In the genomic region with DNA sequence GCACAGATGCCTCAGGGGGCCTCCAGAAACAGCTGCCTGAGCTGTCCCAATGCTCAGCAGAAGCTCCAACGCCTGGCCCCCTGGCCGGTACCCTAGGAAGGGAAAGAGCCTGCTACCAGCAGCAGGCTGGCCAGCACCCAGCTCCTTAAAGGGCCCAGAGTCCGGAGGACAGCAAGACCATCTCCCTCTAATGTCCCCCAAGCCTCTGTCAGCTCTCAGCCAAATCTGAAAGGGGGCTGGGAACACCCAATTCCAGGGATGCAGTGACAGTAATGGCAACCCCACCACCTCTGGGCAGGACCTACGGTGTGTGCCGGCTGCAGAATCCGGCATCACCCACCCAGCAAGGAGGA, we compare ENCODE assay signal across 8 cellular contexts. TPM values are rescaled to one million over a fixed set of nuclear protein-coding genes. Genes with fewer than 3 reads are reported as not detected.
DNase-seq lines count a peak whose midpoint lies in the region; ATAC-seq, FAIRE-seq and TF ChIP-seq lines count a peak whose summit lies in the region.
"Had no signal": no experiment of that assay in that cellular context is flagged by ENCODE, and none has a peak within 500 bp of the region (broad histone marks: within the 10 kb centered on the region; RNA-seq: fewer than 3 reads in every experiment).

No MANE protein-coding gene starts in this region.

- dilution Hi-C loops in endothelial cell of umbilical vein (cut with MboI; ENCODE audit: extremely low pct_ligation_motif_present, low sequenced_read_pairs), result no loop called here

- 7 to 16% (median 8%) methylated on average over 5 to 6 of the region's 6 CpGs for WGBS in spleen, 5 donors

- TF ChIP-seq CTCF in RWPE1 (conservative IDR thresholded peaks at IDR 0.05; ENCODE audit: low read depth) (no peak), endothelial cell of umbilical vein (IDR thresholded peaks at IDR 0.05; ENCODE audit: extremely low read depth in 1 of 2, insufficient read depth in 1 of 2, low read depth in 1 of 2, low read length in 2 of 2) (no peak), spleen (IDR thresholded peaks at IDR 0.05 in 8 of 11, conservative IDR thresholded peaks at IDR 0.05 in 3 of 11) (no peak)

- DNase-seq in RWPE1 (ENCODE audit: low spot score) (no peak), endothelial cell of umbilical vein (ENCODE audit: low read depth, low spot score) (no peak), spleen (no peak), T-helper 9 cell (no peak)
- DNase-seq in stimulated activated CD4-positive, alpha-beta T cell treated with anti-CD3 and anti-CD28 coated beads, Interleukin-4, amount 100 ng/mL, for 4 hours, result no peak

- H3K4me1 ChIP-seq in endothelial cell of umbilical vein (ENCODE audit: control insufficient read depth, extremely low read depth, insufficient read depth, low read length), result peaks cover 61% of the 10 kb centered on the region
- peaks cover 69 to 90% (median 87%) of the 10 kb centered on the region in 6 donors for H3K4me1 ChIP-seq in spleen

- peak overlapping the region in 1 of 3 experiments; percentile 37 for H3K4me3 ChIP-seq in endothelial cell of umbilical vein (replicated peaks in 1 of 3; ENCODE audit: insufficient read depth in 1 of 3, low read depth in 1 of 3, low read length in 3 of 3)
- H3K4me3 ChIP-seq in spleen, result peak overlapping the region; percentile 22 to 96 (median 90)

- H2AFZ ChIP-seq in endothelial cell of umbilical vein (ENCODE audit: low read depth, low read length), result no peak overlapping the region

- H3K79me2 ChIP-seq in endothelial cell of umbilical vein (ENCODE audit: control insufficient read depth, insufficient read depth, low read length), result peaks cover 88% of the 10 kb centered on the region

- H3K36me3 ChIP-seq in endothelial cell of umbilical vein (ENCODE audit: control insufficient read depth in 2 of 2, extremely low read depth in 1 of 2, insufficient read depth in 2 of 2, low read length in 2 of 2) (no peaks in the 10 kb centered on the region), spleen (peaks cover 0 to 9% (median 0%) of the 10 kb centered on the region in 6 donors)

- TF ChIP-seq POLR2A in GM19193 (IDR thresholded peaks at IDR 0.05; ENCODE audit: extremely low read depth, insufficient read depth, insufficient read length) (peak; percentile 3), endothelial cell of umbilical vein (IDR thresholded peaks at IDR 0.05; ENCODE audit: low read depth, low read length) (no peak), spleen (IDR thresholded peaks at IDR 0.05) (no peak)

- H3K9me3 ChIP-seq in endothelial cell of umbilical vein (replicated peaks; ENCODE audit: control insufficient read depth, insufficient read depth, low read length) (no peaks in the 10 kb centered on the region), spleen (no peaks in the 10 kb centered on the region)

- ATAC-seq in HG02759 (IDR thresholded peaks at IDR 0.05; ENCODE audit: unreplicated experiment), result no peak
- ATAC-seq: sciatic nerve had no signal

- H3K27me3 ChIP-seq in endothelial cell of umbilical vein (ENCODE audit: control insufficient read depth in 2 of 2, insufficient read depth in 2 of 2, low read length in 2 of 2), result no peaks in the 10 kb centered on the region
- no peaks in the 10 kb centered on the region for H3K27me3 ChIP-seq in spleen (replicated peaks in 1 of 7)

- H3K27ac ChIP-seq in RWPE1 (peak overlapping the region; percentile 99), endothelial cell of umbilical vein (ENCODE audit: insufficient read depth, low read depth, low read length) (peak overlapping the region; percentile 28), spleen (peak overlapping the region; percentile 84 to 98 (median 96))

- POLR2A ChIA-PET in RWPE1 (lab: Yijun Ruan, JAX; ENCODE audit: low non-redundant PET), result no interaction called here
- POLR2A ChIA-PET in endothelial cell of umbilical vein (lab: Charles Lee), result no interaction called here

- CTCF ChIA-PET in RWPE1 (lab: Yijun Ruan, JAX) (interaction anchor here (0.7 to 1.0 kb wide), 2 partner anchors 28 to 94 kb away, joined by 3 to 4 read pairs; no protein-coding TSS in a partner anchor), endothelial cell of umbilical vein (lab: Charles Lee) (interaction anchor here (0.9 to 1.5 kb wide), 6 partner anchors 26 to 113 kb away, joined by 3 to 5 read pairs (median 4); a partner anchor contains a TSS)

- no peaks in the 10 kb centered on the region for H3K9me1 ChIP-seq in endothelial cell of umbilical vein (replicated peaks; ENCODE audit: control insufficient read depth, extremely low read depth, insufficient read depth, low read length)

- BruUV-seq in endothelial cell of umbilical vein (replicated peaks; lab: Mats Ljungman, UMichigan), result no TSS peak

- no peak overlapping the region for H3K9ac ChIP-seq in endothelial cell of umbilical vein (replicated peaks; ENCODE audit: extremely low read depth, insufficient read depth, low read length)

- H3K4me2 ChIP-seq in endothelial cell of umbilical vein (ENCODE audit: insufficient read depth, low read length), result peak overlapping the region; percentile 67

- no peak for FAIRE-seq in endothelial cell of umbilical vein (lab: Jason Lieb, UNC)

- intact Hi-C loops in endothelial cell of umbilical vein (cut with micrococcal nuclease) (loop anchor here (10.0 kb wide), 1 partner anchor 350 kb away; a partner anchor contains a TSS), spleen (cut with DNase I; ENCODE audit: low total_unique reads) (loop anchor here (10.0 kb wide), 1 partner anchor 70 kb away; a partner anchor contains a TSS)

- H4K20me1 ChIP-seq in endothelial cell of umbilical vein (replicated peaks; ENCODE audit: control insufficient read depth, extremely low read depth, insufficient read depth, low read length), result no peaks in the 10 kb centered on the region

TF ChIP-seq in endothelial cell of umbilical vein, 7 proteins besides CTCF, POLR2A, EP300 and RAD21 (continues in another document):
- TF ChIP-seq POLR2AphosphoS5 (IDR thresholded peaks at IDR 0.05; ENCODE audit: insufficient read depth, low read depth, low read length), result no peak

RNA-seq across cellular contexts. Expression of a gene that starts 4.2 kb away (rescaled TPM):
- total RNA-seq in endothelial cell of umbilical vein, result 68.3 and 71.8 TPM in 2 replicates
- polyA plus RNA-seq in endothelial cell of umbilical vein, result 35.7 and 36.0 TPM in 2 replicates
- polyA plus RNA-seq in endothelial cell of umbilical vein (2011; cell fraction: cytosol; rRNA removed), result 39.7 and 44.5 TPM in 2 replicates
- 90.6 and 94.5 TPM in 2 replicates for polyA plus RNA-seq in endothelial cell of umbilical vein (2011; cell fraction: nucleus; rRNA removed)
- 44.4 and 44.9 TPM in 2 replicates for polyA plus RNA-seq in endothelial cell of umbilical vein (2012)
- polyA minus RNA-seq in endothelial cell of umbilical vein, result 45.2 and 59.6 TPM in 2 replicates
- polyA minus RNA-seq in endothelial cell of umbilical vein (2011; cell fraction: cytosol; rRNA and poly(A)+ RNA removed), result 69.8 TPM
- polyA minus RNA-seq in endothelial cell of umbilical vein (2011; cell fraction: nucleus; rRNA and poly(A)+ RNA removed), result 35.9 and 45.7 TPM in 2 replicates
- total RNA-seq in spleen, result 100 to 1,000 TPM; 113 to 150 (median 133) TPM
- polyA plus RNA-seq in spleen, result 10 to 100 TPM; 49.2 to 90.5 (median 65.1) TPM

RNA-seq across cellular contexts. Expression of a gene that starts 25.3 kb away (rescaled TPM):
- total RNA-seq in endothelial cell of umbilical vein, result 30.4 and 38.5 TPM in 2 replicates
- polyA plus RNA-seq in endothelial cell of umbilical vein, result 47.5 and 60.3 TPM in 2 replicates
- 31.7 and 39.6 TPM in 2 replicates for polyA plus RNA-seq in endothelial cell of umbilical vein (2011; cell fraction: cytosol; rRNA removed)
- 19.7 and 21.0 TPM in 2 replicates for polyA plus RNA-seq in endothelial cell of umbilical vein (2011; cell fraction: nucleus; rRNA removed)
- polyA plus RNA-seq in endothelial cell of umbilical vein (2012), result 25.6 and 29.3 TPM in 2 replicates
- polyA minus RNA-seq in endothelial cell of umbilical vein, result 12.3 and 15.4 TPM in 2 replicates
- polyA minus RNA-seq in endothelial cell of umbilical vein (2011; cell fraction: cytosol; rRNA and poly(A)+ RNA removed), result 54.4 TPM
- 5.7 and 7.6 TPM in 2 replicates for polyA minus RNA-seq in endothelial cell of umbilical vein (2011; cell fraction: nucleus; rRNA and poly(A)+ RNA removed)
- 10 to 100 TPM; 14.2 to 26.8 (median 17.6) TPM for total RNA-seq in spleen
- polyA plus RNA-seq in spleen, result 10 to 100 TPM; 14.2 to 27.0 (median 26.4) TPM

RNA-seq across cellular contexts. Expression of a gene that starts 26.0 kb away (rescaled TPM):
- total RNA-seq in endothelial cell of umbilical vein (4.1 and 5.4 TPM in 2 replicates), spleen (10 to 100 TPM in 3 of 7 donors, 1 to 10 TPM in 4; 7.5 to 11.7 (median 9.6) TPM)
- polyA plus RNA-seq in endothelial cell of umbilical vein (4.5 and 5.8 TPM in 2 replicates), spleen (10 to 100 TPM; 11.8 to 31.5 (median 28.2) TPM)
- polyA plus RNA-seq in endothelial cell of umbilical vein (2011; cell fraction: cytosol; rRNA removed), result 1.1 and 1.8 TPM in 2 replicates
- polyA plus RNA-seq in endothelial cell of umbilical vein (2011; cell fraction: nucleus; rRNA removed), result 15.0 and 15.9 TPM in 2 replicates
- polyA plus RNA-seq in endothelial cell of umbilical vein (2012), result 2.2 and 3.2 TPM in 2 replicates
- polyA minus RNA-seq in endothelial cell of umbilical vein, result 1.6 and 2.3 TPM in 2 replicates
- not detected for polyA minus RNA-seq in endothelial cell of umbilical vein (2011; cell fraction: cytosol; rRNA and poly(A)+ RNA removed)
- polyA minus RNA-seq in endothelial cell of umbilical vein (2011; cell fraction: nucleus; rRNA and poly(A)+ RNA removed), result 3.6 and 6.4 TPM in 2 replicates

RNA-seq across cellular contexts. Expression of a gene that starts 29.2 kb away (rescaled TPM):
- 0.44 and 0.46 TPM in 2 replicates for total RNA-seq in endothelial cell of umbilical vein
- 0.33 and 0.68 TPM in 2 replicates for polyA plus RNA-seq in endothelial cell of umbilical vein
- polyA plus RNA-seq in endothelial cell of umbilical vein (2011; cell fraction: cytosol; rRNA removed), result 0.15 and 0.17 TPM in 2 replicates
- 1.0 and 1.4 TPM in 2 replicates for polyA plus RNA-seq in endothelial cell of umbilical vein (2011; cell fraction: nucleus; rRNA removed)
- 0.94 and 1.2 TPM in 2 replicates for polyA plus RNA-seq in endothelial cell of umbilical vein (2012)
- polyA minus RNA-seq in endothelial cell of umbilical vein, result 1.2 TPM in 1 of 2 replicates, not detected in the other
- 0.82 TPM for polyA minus RNA-seq in endothelial cell of umbilical vein (2011; cell fraction: cytosol; rRNA and poly(A)+ RNA removed)
- polyA minus RNA-seq in endothelial cell of umbilical vein (2011; cell fraction: nucleus; rRNA and poly(A)+ RNA removed), result not detected in 2 replicates
- 1 to 10 TPM in 5 of 7 donors, under 1 TPM in 2; 0.79 to 2.9 (median 1.7) TPM for total RNA-seq in spleen
- 1 to 10 TPM in 2 of 3 donors, under 1 TPM in 1; 0.70 to 1.5 (median 1.0) TPM for polyA plus RNA-seq in spleen

RNA-seq across cellular contexts. Expression of a gene that starts 45.3 kb away (rescaled TPM):
- total RNA-seq in endothelial cell of umbilical vein (0.51 and 1.00 TPM in 2 replicates), spleen (10 to 100 TPM; 36.8 to 97.9 (median 53.8) TPM)
- polyA plus RNA-seq in endothelial cell of umbilical vein (0.10 and 0.14 TPM in 2 replicates), spleen (10 to 100 TPM in 2 of 3 donors, 1 to 10 TPM in 1; 6.5 to 31.7 (median 14.9) TPM)
- polyA plus RNA-seq in endothelial cell of umbilical vein (2011; cell fraction: cytosol; rRNA removed), result 0.14 and 0.18 TPM in 2 replicates
- polyA plus RNA-seq in endothelial cell of umbilical vein (2011; cell fraction: nucleus; rRNA removed), result 0.38 and 0.55 TPM in 2 replicates
- 1.9 and 2.6 TPM in 2 replicates for polyA plus RNA-seq in endothelial cell of umbilical vein (2012)
- 2.1 TPM in 2 replicates for polyA minus RNA-seq in endothelial cell of umbilical vein
- 2.5 TPM for polyA minus RNA-seq in endothelial cell of umbilical vein (2011; cell fraction: cytosol; rRNA and poly(A)+ RNA removed)
- 0.19 TPM in 1 of 2 replicates, not detected in the other for polyA minus RNA-seq in endothelial cell of umbilical vein (2011; cell fraction: nucleus; rRNA and poly(A)+ RNA removed)

Comparison
In these comparisons a context has a peak if more than half of its experiments do, and no peak if none do; other contexts are left out.
1. H3K27ac ChIP-seq: peak in every context shown above with its lines; median percentile 99 in RWPE1; 96 in spleen; 28 in endothelial cell of umbilical vein.